In the genomic region with DNA sequence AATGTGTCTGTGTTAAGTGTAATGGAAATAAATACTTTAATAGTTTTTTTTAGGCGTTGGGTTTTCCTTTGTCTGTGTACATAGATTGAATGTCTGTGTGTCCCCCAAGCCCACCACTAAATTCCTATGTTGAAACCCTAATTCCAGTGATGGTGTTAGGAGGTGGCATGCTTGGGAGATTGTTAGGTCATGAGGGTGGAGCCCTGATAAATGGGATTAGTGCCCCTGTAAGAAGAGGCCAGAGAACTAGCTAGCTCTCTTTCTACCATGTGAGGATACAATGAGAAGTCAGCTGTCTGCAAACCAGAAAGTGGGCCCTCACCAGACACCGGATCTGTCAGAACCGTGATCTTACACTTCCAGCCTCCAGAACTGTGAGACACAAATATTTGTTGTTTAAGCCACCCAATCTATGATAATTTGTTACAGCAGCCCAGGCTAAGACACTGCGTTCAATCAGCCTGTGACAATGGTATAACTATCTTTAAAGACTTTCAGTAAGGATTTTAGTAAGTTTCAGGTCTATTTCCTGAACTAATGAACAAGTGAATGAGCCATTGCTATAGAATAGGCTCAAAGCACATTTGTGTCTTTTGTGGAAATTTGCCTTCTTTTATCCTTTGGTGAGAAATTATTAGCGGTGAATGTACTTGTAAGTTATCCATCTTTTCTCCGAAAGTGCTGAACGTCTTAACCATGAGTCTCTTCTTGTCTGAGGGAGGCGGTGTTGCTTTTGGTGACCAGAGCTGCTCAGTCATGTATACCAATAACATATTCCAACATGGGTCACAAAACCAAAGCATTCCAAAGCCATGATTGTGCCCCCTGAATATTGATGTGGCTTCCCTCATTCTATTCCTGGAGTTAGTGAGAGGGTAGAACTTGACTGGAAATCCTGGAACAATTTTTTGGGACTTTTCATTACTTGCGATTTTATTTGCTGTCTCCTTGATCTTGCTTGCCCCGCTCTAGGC, we compare ENCODE assay signal across 1 cellular context.
A peak's percentile ranks its signal among the peaks of the same experiment; 100 is the strongest.
TF ChIP-seq lines count a peak whose summit lies in the region.

No MANE protein-coding gene starts in this region.

TF ChIP-seq in GM12878, 131 proteins besides CTCF, POLR2A, EP300 and RAD21:
- TF ChIP-seq, protein P1, sequence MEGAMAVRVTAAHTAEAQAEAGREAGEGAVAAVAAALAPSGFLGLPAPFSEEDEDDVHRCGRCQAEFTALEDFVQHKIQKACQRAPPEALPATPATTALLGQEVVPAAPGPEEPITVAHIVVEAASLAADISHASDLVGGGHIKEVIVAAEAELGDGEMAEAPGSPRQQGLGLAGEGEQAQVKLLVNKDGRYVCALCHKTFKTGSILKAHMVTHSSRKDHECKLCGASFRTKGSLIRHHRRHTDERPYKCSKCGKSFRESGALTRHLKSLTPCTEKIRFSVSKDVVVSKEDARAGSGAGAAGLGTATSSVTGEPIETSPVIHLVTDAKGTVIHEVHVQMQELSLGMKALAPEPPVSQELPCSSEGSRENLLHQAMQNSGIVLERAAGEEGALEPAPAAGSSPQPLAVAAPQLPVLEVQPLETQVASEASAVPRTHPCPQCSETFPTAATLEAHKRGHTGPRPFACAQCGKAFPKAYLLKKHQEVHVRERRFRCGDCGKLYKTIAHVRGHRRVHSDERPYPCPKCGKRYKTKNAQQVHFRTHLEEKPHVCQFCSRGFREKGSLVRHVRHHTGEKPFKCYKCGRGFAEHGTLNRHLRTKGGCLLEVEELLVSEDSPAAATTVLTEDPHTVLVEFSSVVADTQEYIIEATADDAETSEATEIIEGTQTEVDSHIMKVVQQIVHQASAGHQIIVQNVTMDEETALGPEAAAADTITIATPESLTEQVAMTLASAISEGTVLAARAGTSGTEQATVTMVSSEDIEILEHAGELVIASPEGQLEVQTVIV (IDR thresholded peaks at IDR 0.05; ENCODE audit: borderline replicate concordance, partially characterized antibody), result no peak
- no peak for TF ChIP-seq STAT3 (IDR thresholded peaks at IDR 0.05; ENCODE audit: low read depth, low read length)
- TF ChIP-seq SUZ12 (IDR thresholded peaks at IDR 0.05; ENCODE audit: unreplicated experiment), result no peak
- TF ChIP-seq, protein P2, sequence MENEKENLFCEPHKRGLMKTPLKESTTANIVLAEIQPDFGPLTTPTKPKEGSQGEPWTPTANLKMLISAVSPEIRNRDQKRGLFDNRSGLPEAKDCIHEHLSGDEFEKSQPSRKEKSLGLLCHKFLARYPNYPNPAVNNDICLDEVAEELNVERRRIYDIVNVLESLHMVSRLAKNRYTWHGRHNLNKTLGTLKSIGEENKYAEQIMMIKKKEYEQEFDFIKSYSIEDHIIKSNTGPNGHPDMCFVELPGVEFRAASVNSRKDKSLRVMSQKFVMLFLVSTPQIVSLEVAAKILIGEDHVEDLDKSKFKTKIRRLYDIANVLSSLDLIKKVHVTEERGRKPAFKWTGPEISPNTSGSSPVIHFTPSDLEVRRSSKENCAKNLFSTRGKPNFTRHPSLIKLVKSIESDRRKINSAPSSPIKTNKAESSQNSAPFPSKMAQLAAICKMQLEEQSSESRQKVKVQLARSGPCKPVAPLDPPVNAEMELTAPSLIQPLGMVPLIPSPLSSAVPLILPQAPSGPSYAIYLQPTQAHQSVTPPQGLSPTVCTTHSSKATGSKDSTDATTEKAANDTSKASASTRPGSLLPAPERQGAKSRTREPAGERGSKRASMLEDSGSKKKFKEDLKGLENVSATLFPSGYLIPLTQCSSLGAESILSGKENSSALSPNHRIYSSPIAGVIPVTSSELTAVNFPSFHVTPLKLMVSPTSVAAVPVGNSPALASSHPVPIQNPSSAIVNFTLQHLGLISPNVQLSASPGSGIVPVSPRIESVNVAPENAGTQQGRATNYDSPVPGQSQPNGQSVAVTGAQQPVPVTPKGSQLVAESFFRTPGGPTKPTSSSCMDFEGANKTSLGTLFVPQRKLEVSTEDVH (IDR thresholded peaks at IDR 0.05; ENCODE audit: low read depth, partially characterized antibody), result no peak
- TF ChIP-seq, protein P3, sequence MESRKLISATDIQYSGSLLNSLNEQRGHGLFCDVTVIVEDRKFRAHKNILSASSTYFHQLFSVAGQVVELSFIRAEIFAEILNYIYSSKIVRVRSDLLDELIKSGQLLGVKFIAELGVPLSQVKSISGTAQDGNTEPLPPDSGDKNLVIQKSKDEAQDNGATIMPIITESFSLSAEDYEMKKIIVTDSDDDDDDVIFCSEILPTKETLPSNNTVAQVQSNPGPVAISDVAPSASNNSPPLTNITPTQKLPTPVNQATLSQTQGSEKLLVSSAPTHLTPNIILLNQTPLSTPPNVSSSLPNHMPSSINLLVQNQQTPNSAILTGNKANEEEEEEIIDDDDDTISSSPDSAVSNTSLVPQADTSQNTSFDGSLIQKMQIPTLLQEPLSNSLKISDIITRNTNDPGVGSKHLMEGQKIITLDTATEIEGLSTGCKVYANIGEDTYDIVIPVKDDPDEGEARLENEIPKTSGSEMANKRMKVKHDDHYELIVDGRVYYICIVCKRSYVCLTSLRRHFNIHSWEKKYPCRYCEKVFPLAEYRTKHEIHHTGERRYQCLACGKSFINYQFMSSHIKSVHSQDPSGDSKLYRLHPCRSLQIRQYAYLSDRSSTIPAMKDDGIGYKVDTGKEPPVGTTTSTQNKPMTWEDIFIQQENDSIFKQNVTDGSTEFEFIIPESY (IDR thresholded peaks at IDR 0.05), result peak; percentile 62; the same call in 1 of the 2 replicates
- TF ChIP-seq ZZZ3 (IDR thresholded peaks at IDR 0.05; ENCODE audit: control insufficient read depth, insufficient read length, low read depth), result no peak
- no peak for TF ChIP-seq EED (IDR thresholded peaks at IDR 0.05; ENCODE audit: low read depth)
- TF ChIP-seq, protein P4, sequence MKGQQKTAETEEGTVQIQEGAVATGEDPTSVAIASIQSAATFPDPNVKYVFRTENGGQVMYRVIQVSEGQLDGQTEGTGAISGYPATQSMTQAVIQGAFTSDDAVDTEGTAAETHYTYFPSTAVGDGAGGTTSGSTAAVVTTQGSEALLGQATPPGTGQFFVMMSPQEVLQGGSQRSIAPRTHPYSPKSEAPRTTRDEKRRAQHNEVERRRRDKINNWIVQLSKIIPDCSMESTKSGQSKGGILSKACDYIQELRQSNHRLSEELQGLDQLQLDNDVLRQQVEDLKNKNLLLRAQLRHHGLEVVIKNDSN (IDR thresholded peaks at IDR 0.05; ENCODE audit: borderline replicate concordance, extremely low read length, insufficient read depth, low read depth, low read length), result no peak
- no peak for TF ChIP-seq BMI1 (IDR thresholded peaks at IDR 0.05; ENCODE audit: borderline replicate concordance)
- no peak for TF ChIP-seq ZNF384 (IDR thresholded peaks at IDR 0.05; ENCODE audit: borderline replicate concordance, low read depth, low read length)
- no peak for TF ChIP-seq SMAD5 (IDR thresholded peaks at IDR 0.05; ENCODE audit: low read depth)
- TF ChIP-seq HDGF (IDR thresholded peaks at IDR 0.05), result no peak
- no peak for TF ChIP-seq TAF1 (IDR thresholded peaks at IDR 0.05; ENCODE audit: borderline replicate concordance, low read depth, low read length)
- TF ChIP-seq SMC3 (IDR thresholded peaks at IDR 0.05; ENCODE audit: borderline replicate concordance, low read length), result no peak; the same call in 1 of the 2 replicates
- peak; percentile 39; the same call in 1 of the 2 replicates for TF ChIP-seq SMARCA5 (IDR thresholded peaks at IDR 0.05)
- TF ChIP-seq CREM (IDR thresholded peaks at IDR 0.05; ENCODE audit: low read depth), result no peak
- peak; percentile 92 for TF ChIP-seq ZNF24 (IDR thresholded peaks at IDR 0.05)
- no peak for TF ChIP-seq NR2C1 (IDR thresholded peaks at IDR 0.05)
- no peak for TF ChIP-seq SREBF2 (IDR thresholded peaks at IDR 0.05; ENCODE audit: low read length)
- TF ChIP-seq CEBPB (IDR thresholded peaks at IDR 0.05; ENCODE audit: borderline replicate concordance in 1 of 2, low read depth in 2 of 2, low read length in 2 of 2), result no peak
- no peak for TF ChIP-seq FOS (IDR thresholded peaks at IDR 0.05; ENCODE audit: borderline replicate concordance, extremely low read depth, insufficient read length)
- TF ChIP-seq ZNF622 (IDR thresholded peaks at IDR 0.05), result no peak
- TF ChIP-seq BCL11A (IDR thresholded peaks at IDR 0.05; ENCODE audit: low read depth, low read length), result no peak
